In the genomic region with DNA sequence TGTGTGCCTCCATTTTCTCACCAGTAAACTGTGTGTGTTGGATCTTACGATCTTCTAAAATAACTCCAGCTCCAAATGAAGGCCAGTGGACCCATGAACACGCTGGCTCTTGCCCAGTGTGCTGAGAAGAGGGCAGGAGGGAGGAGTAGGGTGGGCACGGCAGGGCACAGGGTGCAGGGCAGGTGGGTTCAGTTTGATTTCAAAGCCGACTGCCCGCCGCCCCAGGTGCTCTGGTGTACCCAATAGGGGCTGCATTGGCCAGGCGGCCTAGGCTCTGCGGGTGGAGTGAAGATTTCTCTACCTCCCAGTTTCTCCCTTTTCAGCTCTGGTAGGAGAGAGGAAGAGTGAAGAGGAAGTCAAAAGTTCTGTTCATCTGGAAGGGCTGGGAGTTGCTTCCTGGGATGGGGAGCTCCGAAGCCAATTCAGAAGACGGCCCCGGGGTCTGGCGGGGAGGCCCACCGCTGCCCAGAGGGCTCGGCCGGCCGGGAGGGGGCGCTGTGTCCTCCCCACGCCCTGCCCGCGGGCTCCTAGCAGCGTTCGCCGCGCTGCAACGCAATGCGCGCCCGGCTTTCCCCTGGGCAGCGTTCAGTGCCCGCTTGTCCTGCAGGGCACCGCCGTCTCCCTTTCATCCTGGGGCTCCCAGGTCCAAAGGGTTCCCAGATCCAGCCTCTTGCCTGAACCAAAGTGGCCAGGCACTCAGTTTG, we compare ENCODE assay signal across 8 cellular contexts. TPM values are rescaled to one million over a fixed set of nuclear protein-coding genes. Genes with fewer than 3 reads are reported as not detected.
DNase-seq lines count a peak whose midpoint lies in the region; ATAC-seq, FAIRE-seq and TF ChIP-seq lines count a peak whose summit lies in the region.

No MANE protein-coding gene starts in this region.

- H3K9me3 Mint-ChIP-seq in activated CD4-positive, alpha-beta T cell treated with anti-CD3 and anti-CD28 coated beads, Interleukin-2, amount 10 ng/mL, durations not matched to agents 24 days and 14 days = no peaks in the 10 kb centered on the region

- no peaks in the 10 kb centered on the region for H3K36me3 Mint-ChIP-seq in activated CD4-positive, alpha-beta T cell treated with anti-CD3 and anti-CD28 coated beads, Interleukin-2, amount 10 ng/mL, durations not matched to agents 24 days and 14 days (ENCODE audit: low read depth)

- WGBS in sigmoid colon, 2 donors = 20 to 21% methylated on average over 32 of the region's 32 CpGs

- H3K9me3 ChIP-seq in endothelial cell of umbilical vein (replicated peaks; ENCODE audit: control insufficient read depth, insufficient read depth, low read length) (no peaks in the 10 kb centered on the region), osteoblast (ENCODE audit: low read depth, low read length) (no peaks in the 10 kb centered on the region), sigmoid colon (no peaks in the 10 kb centered on the region)

- no TSS peak for BruUV-seq in endothelial cell of umbilical vein (replicated peaks; lab: Mats Ljungman, UMichigan)

- no peak overlapping the region for H3K4me2 ChIP-seq in endothelial cell of umbilical vein (ENCODE audit: insufficient read depth, low read length)
- no peak overlapping the region for H3K4me2 ChIP-seq in osteoblast (ENCODE audit: insufficient read depth, low read length)

- no peak for ATAC-seq in GM19467 (IDR thresholded peaks at IDR 0.05; ENCODE audit: unreplicated experiment)

- no peak for FAIRE-seq in endothelial cell of umbilical vein (lab: Jason Lieb, UNC)

- no peak for TF ChIP-seq POLR2A in endothelial cell of umbilical vein (IDR thresholded peaks at IDR 0.05; ENCODE audit: low read depth, low read length)
- no peak for TF ChIP-seq POLR2A in sigmoid colon (IDR thresholded peaks at IDR 0.05)

- CTCF ChIA-PET in HEK293T (lab: Yijun Ruan, JAX) (interaction anchor here (0.6 to 3.5 kb wide), 26 partner anchors 9 to 399 kb away, joined by 3 to 38 read pairs (median 3); no protein-coding TSS in a partner anchor), endothelial cell of umbilical vein (lab: Charles Lee) (interaction anchor here (1.0 to 2.6 kb wide), 9 partner anchors 10 to 166 kb away, joined by 3 to 12 read pairs (median 4); no protein-coding TSS in a partner anchor)

- no peak overlapping the region for H3K27ac Mint-ChIP-seq in activated CD4-positive, alpha-beta T cell treated with anti-CD3 and anti-CD28 coated beads, Interleukin-2, amount 10 ng/mL, durations not matched to agents 24 days and 14 days

- H3K4me1 Mint-ChIP-seq in activated CD4-positive, alpha-beta T cell treated with anti-CD3 and anti-CD28 coated beads, Interleukin-2, amount 10 ng/mL, durations not matched to agents 24 days and 14 days = peaks cover 4% of the 10 kb centered on the region

- H2AFZ ChIP-seq in endothelial cell of umbilical vein (ENCODE audit: low read depth, low read length) = no peak overlapping the region
- H2AFZ ChIP-seq in osteoblast (ENCODE audit: low read length) = no peak overlapping the region

- peak overlapping the region; percentile 74 for H3K4me3 Mint-ChIP-seq in activated CD4-positive, alpha-beta T cell treated with anti-CD3 and anti-CD28 coated beads, Interleukin-2, amount 10 ng/mL, durations not matched to agents 24 days and 14 days

- no peak overlapping the region for H3K4me3 ChIP-seq in endothelial cell of umbilical vein (replicated peaks in 1 of 3; ENCODE audit: insufficient read depth in 1 of 3, low read depth in 1 of 3, low read length in 3 of 3)
- H3K4me3 ChIP-seq in osteoblast (ENCODE audit: insufficient read depth, low read length) = no peak overlapping the region
- H3K4me3 ChIP-seq in sigmoid colon = peak overlapping the region in 2 of 4 donors; percentile 52

- H3K4me1 ChIP-seq in endothelial cell of umbilical vein (ENCODE audit: control insufficient read depth, extremely low read depth, insufficient read depth, low read length) (peaks cover 8% of the 10 kb centered on the region), osteoblast (ENCODE audit: insufficient read depth, low read length) (no peaks in the 10 kb centered on the region), sigmoid colon (peaks cover 0 to 25% (median 23%) of the 10 kb centered on the region in 4 donors)

- H3K79me2 ChIP-seq in endothelial cell of umbilical vein (ENCODE audit: control insufficient read depth, insufficient read depth, low read length) (no peaks in the 10 kb centered on the region), osteoblast (ENCODE audit: insufficient read depth, low read length) (no peaks in the 10 kb centered on the region)

- peaks cover 61% of the 10 kb centered on the region for H3K27me3 Mint-ChIP-seq in activated CD4-positive, alpha-beta T cell treated with anti-CD3 and anti-CD28 coated beads, Interleukin-2, amount 10 ng/mL, durations not matched to agents 24 days and 14 days

- intact Hi-C loops in activated CD4-positive, alpha-beta T cell treated with anti-CD3 and anti-CD28 coated beads, Interleukin-2, amount 10 ng/mL, durations not matched to agents 24 days and 14 days (cut with micrococcal nuclease) = loop anchor here (5.0 to 10.0 kb wide), 2 partner anchors 49 to 112 kb away; a partner anchor contains a TSS
- intact Hi-C loops in endothelial cell of umbilical vein (cut with micrococcal nuclease) (loop anchor here (5.0 kb wide), 1 partner anchor 49 kb away; no protein-coding TSS in a partner anchor), sigmoid colon (cut with DNase I) (no loop called here)

- H4K20me1 ChIP-seq in endothelial cell of umbilical vein (replicated peaks; ENCODE audit: control insufficient read depth, extremely low read depth, insufficient read depth, low read length) (no peaks in the 10 kb centered on the region), osteoblast (ENCODE audit: insufficient read depth, low read length) (no peaks in the 10 kb centered on the region)

- no peaks in the 10 kb centered on the region for H3K9me1 ChIP-seq in endothelial cell of umbilical vein (replicated peaks; ENCODE audit: control insufficient read depth, extremely low read depth, insufficient read depth, low read length)

- peaks cover 57 to 63% of the 10 kb centered on the region in 2 experiments for H3K27me3 ChIP-seq in endothelial cell of umbilical vein (ENCODE audit: control insufficient read depth in 2 of 2, insufficient read depth in 2 of 2, low read length in 2 of 2)
- H3K27me3 ChIP-seq in osteoblast (ENCODE audit: insufficient read depth, low read length) = peaks cover 73% of the 10 kb centered on the region
- peaks cover 23 to 67% (median 33%) of the 10 kb centered on the region in 3 donors for H3K27me3 ChIP-seq in sigmoid colon

- no peaks in the 10 kb centered on the region for H3K36me3 ChIP-seq in endothelial cell of umbilical vein (ENCODE audit: control insufficient read depth in 2 of 2, extremely low read depth in 1 of 2, insufficient read depth in 2 of 2, low read length in 2 of 2)
- H3K36me3 ChIP-seq in osteoblast (ENCODE audit: insufficient read depth, low read length) = no peaks in the 10 kb centered on the region
- H3K36me3 ChIP-seq in sigmoid colon = no peaks in the 10 kb centered on the region

- no peak overlapping the region for H3K27ac ChIP-seq in endothelial cell of umbilical vein (ENCODE audit: insufficient read depth, low read depth, low read length)
- H3K27ac ChIP-seq in osteoblast (ENCODE audit: low read depth, low read length) = no peak overlapping the region
- no peak overlapping the region for H3K27ac ChIP-seq in sigmoid colon

- peak; percentile 48 to 76 for TF ChIP-seq CTCF in endothelial cell of umbilical vein (IDR thresholded peaks at IDR 0.05; ENCODE audit: extremely low read depth in 1 of 2, insufficient read depth in 1 of 2, low read depth in 1 of 2, low read length in 2 of 2)
- peak; percentile 11 for TF ChIP-seq CTCF in osteoblast (IDR thresholded peaks at IDR 0.05; ENCODE audit: extremely low read depth, low read depth, low read length)
- peak in 1 of 4 experiments; percentile 16 for TF ChIP-seq CTCF in sigmoid colon (IDR thresholded peaks at IDR 0.05)

- DNase-seq in 8988T = peak; percentile 57
- peak; percentile 91 for DNase-seq in HEK293T (ENCODE audit: extremely low spot score)
- peak; percentile 72 for DNase-seq in activated CD4-positive, alpha-beta T cell treated with anti-CD3 and anti-CD28 coated beads, Interleukin-2, amount 10 ng/mL, durations not matched to agents 24 days and 14 days
- peak; percentile 11 for DNase-seq in endothelial cell of umbilical vein (ENCODE audit: low read depth, low spot score)
- peak; percentile 80 for DNase-seq in osteoblast (ENCODE audit: insufficient read length, low spot score, missing footprints)
- no peak for DNase-seq in SHP77 (lab: John Stamatoyannopoulos, UW)
- no peak for DNase-seq in sigmoid colon

- dilution Hi-C loops in endothelial cell of umbilical vein (cut with MboI; ENCODE audit: extremely low pct_ligation_motif_present, low sequenced_read_pairs) = no loop called here

- TF ChIP-seq EP300 in sigmoid colon (IDR thresholded peaks at IDR 0.05) = no peak

- POLR2A ChIA-PET in HEK293T (lab: Yijun Ruan, JAX) (interaction anchor here (1.3 to 1.4 kb wide), 2 partner anchors 9 to 140 kb away, joined by 4 read pairs; no protein-coding TSS in a partner anchor), endothelial cell of umbilical vein (lab: Charles Lee) (no interaction called here)

- no peak overlapping the region for H3K9ac ChIP-seq in endothelial cell of umbilical vein (replicated peaks; ENCODE audit: extremely low read depth, insufficient read depth, low read length)

TF ChIP-seq in HEK293T, 16 proteins besides CTCF, POLR2A, EP300 and RAD21:
- TF ChIP-seq FOXK2 (IDR thresholded peaks at IDR 0.05) = no peak
- TF ChIP-seq NFRKB (IDR thresholded peaks at IDR 0.05) = no peak
- no peak for TF ChIP-seq BHLHE40 (IDR thresholded peaks at IDR 0.05; ENCODE audit: borderline replicate concordance)

TF ChIP-seq in endothelial cell of umbilical vein, 7 proteins besides CTCF, POLR2A, EP300 and RAD21:
- TF ChIP-seq EZH2 (IDR thresholded peaks at IDR 0.05; ENCODE audit: borderline replicate concordance, low read depth, low read length, severe bottlenecking) (no peak), GATA2 (IDR thresholded peaks at IDR 0.05; ENCODE audit: insufficient read depth, insufficient read length, low read depth, low read length) (no peak), MYC (IDR thresholded peaks at IDR 0.05; ENCODE audit: low read depth, low read length) (no peak), POLR2AphosphoS5 (IDR thresholded peaks at IDR 0.05; ENCODE audit: insufficient read depth, low read depth, low read length) (no peak)
TF ChIP-seq in endothelial cell of umbilical vein: peak in this region for 0.

RNA-seq across cellular contexts. Expression of a gene that starts 1.1 kb away (rescaled TPM):
- total RNA-seq in activated CD4-positive, alpha-beta T cell treated with anti-CD3 and anti-CD28 coated beads, Interleukin-2, amount 10 ng/mL, durations not matched to agents 24 days and 14 days = not detected in 2 replicates
- total RNA-seq in endothelial cell of umbilical vein (not detected in 2 replicates), osteoblast (not detected in 2 replicates), sigmoid colon (under 1 TPM in 1 of 4 donors, not detected in 3; 0.33 TPM)
- polyA plus RNA-seq in endothelial cell of umbilical vein (not detected in 2 replicates), sigmoid colon (not detected)
- polyA plus RNA-seq in endothelial cell of umbilical vein (2011; cell fraction: cytosol; rRNA removed) = not detected in 2 replicates
- polyA plus RNA-seq in endothelial cell of umbilical vein (2011; cell fraction: nucleus; rRNA removed) = not detected in 2 replicates
- polyA plus RNA-seq in endothelial cell of umbilical vein (2012) = not detected in 2 replicates
- not detected in 2 replicates for polyA minus RNA-seq in endothelial cell of umbilical vein
- not detected for polyA minus RNA-seq in endothelial cell of umbilical vein (2011; cell fraction: cytosol; rRNA and poly(A)+ RNA removed)
- polyA minus RNA-seq in endothelial cell of umbilical vein (2011; cell fraction: nucleus; rRNA and poly(A)+ RNA removed) = not detected in 2 replicates

Comparison
In these comparisons a context has a peak if more than half of its experiments do, and no peak if none do; other contexts are left out.
1. DNase-seq: peak in 8988T (single experiment), HEK293T (single experiment), activated CD4-positive, alpha-beta T cell treated with anti-CD3 and anti-CD28 coated beads, Interleukin-2, amount 10 ng/mL, durations not matched to agents 24 days and 14 days (single experiment), endothelial cell of umbilical vein (single experiment) and osteoblast (single experiment); none in SHP77 (0 of 2) and sigmoid colon (single experiment).